4 cellular contexts compared by ENCODE assay signal in genomic region chr4:9490986-9491385, GRCh38. TPM values are rescaled to one million over a fixed set of nuclear protein-coding genes. Genes with fewer than 3 reads are reported as not detected.
"Had no signal": no experiment of that assay in that cellular context is flagged by ENCODE, and none has a peak within 500 bp of the region (broad histone marks: within the 10 kb centered on the region; RNA-seq: fewer than 3 reads in every experiment).

No MANE protein-coding gene starts in this region.

RNA-seq across cellular contexts. Expression of gene DEFB131A, which starts 46.8 kb away (rescaled TPM):
- total RNA-seq: LHCN-M2, M059J, MCF 10A, NCI-H460 had no signal
